Comparison of ENCODE assay signal across 8 cellular contexts in genomic region chr9:41356588-41357349, GRCh38.
DNase-seq lines count a peak whose midpoint lies in the region; ATAC-seq and TF ChIP-seq lines count a peak whose summit lies in the region.
"Not testable (repeated sequence)": the region's sequence is repeated elsewhere in the genome, so short reads cannot be mapped to it uniquely, and the experiment has no call there.

No MANE protein-coding gene starts in this region.

- not testable (repeated sequence) for TF ChIP-seq CTCF in dorsolateral prefrontal cortex (IDR thresholded peaks at IDR 0.05 in 54 of 56, conservative IDR thresholded peaks at IDR 0.05 in 2 of 56; ENCODE audit: low read depth in 1 of 56, partially characterized antibody in 56 of 56); left lung (IDR thresholded peaks at IDR 0.05); suprapubic skin (IDR thresholded peaks at IDR 0.05)

- not testable (repeated sequence) for H3K4me1 Mint-ChIP-seq in IgD-negative memory B cell, T-helper 17 cell

- H3K4me3 Mint-ChIP-seq in IgD-negative memory B cell (peak overlapping the region in 3 of 4 donors; percentile 80 to 97 (median 95)), T-helper 17 cell (peak overlapping the region; percentile 78)

- H3K36me3 ChIP-seq in left lung, suprapubic skin: not testable (repeated sequence)

- peak overlapping the region in 2 of 3 donors; percentile 46 to 96 for H3K27ac Mint-ChIP-seq in IgD-negative memory B cell
- H3K27ac Mint-ChIP-seq in T-helper 17 cell = not testable (repeated sequence)

- H3K27ac ChIP-seq in dorsolateral prefrontal cortex (peak overlapping the region in 4 of 59 donors; percentile 52 to 69 (median 58)), left lung (peak overlapping the region in 1 of 2 donors; percentile 53), suprapubic skin (peak overlapping the region; percentile 24)

- H3K4me3 ChIP-seq in dorsolateral prefrontal cortex = peak overlapping the region in 32 of 59 donors; percentile 12 to 55 (median 34)
- H3K4me3 ChIP-seq in left lung = peak overlapping the region in 1 of 2 donors; percentile 22
- peak overlapping the region; percentile 36 for H3K4me3 ChIP-seq in suprapubic skin

- peak; percentile 38 for DNase-seq in GM04504 (ENCODE audit: low read depth)
- DNase-seq in T-helper 17 cell = peak; percentile 64 to 76 (median 72)
- DNase-seq in activated T-helper 1 cell treated with anti-CD3 and anti-CD28 coated beads, Interleukin-2, amount 50 U/mL, for 16 hours (ENCODE audit: low read depth in 1 of 2, low spot score in 1 of 2) = peak; percentile 69 to 75
- peak; percentile 3 to 77 (median 58) for DNase-seq in dorsolateral prefrontal cortex
- peak; percentile 91 to 96 for DNase-seq in left lung
- peak; percentile 79 for DNase-seq in stimulated activated CD4-positive, alpha-beta T cell treated with anti-CD3 and anti-CD28 coated beads, Interleukin-12 subunit alpha, Interleukin-12 subunit beta, amount 100 ng/mL, for 4 hours
- DNase-seq in suprapubic skin (ENCODE audit: low spot score in 2 of 2) = peak; percentile 87

- TF ChIP-seq POLR2A in suprapubic skin (IDR thresholded peaks at IDR 0.05) = not testable (repeated sequence)

- intact Hi-C loops in dorsolateral prefrontal cortex (cut with DNase I); left lung (cut with DNase I): not testable (repeated sequence)

- not testable (repeated sequence) for H3K36me3 Mint-ChIP-seq in IgD-negative memory B cell; T-helper 17 cell (ENCODE audit: low read depth)

- H3K27me3 ChIP-seq in dorsolateral prefrontal cortex, left lung, suprapubic skin: not testable (repeated sequence)

- H3K27me3 Mint-ChIP-seq in IgD-negative memory B cell, T-helper 17 cell: not testable (repeated sequence)

- H3K4me1 ChIP-seq in left lung = not testable (repeated sequence)
- peaks cover 11% of the 10 kb centered on the region for H3K4me1 ChIP-seq in suprapubic skin

- ATAC-seq in T-helper 17 cell (peak; percentile 94), left lung (peak; percentile 33)

- TF ChIP-seq EP300 in suprapubic skin (IDR thresholded peaks at IDR 0.05) = not testable (repeated sequence)

- not testable (repeated sequence) for H3K9me3 Mint-ChIP-seq in IgD-negative memory B cell

- H3K9me3 ChIP-seq in T-helper 17 cell (ENCODE audit: control insufficient read depth, low read length, poor library complexity, severe bottlenecking); left lung; suprapubic skin: not testable (repeated sequence)

- WGBS in suprapubic skin = 22% methylated on average over 15 of the region's 42 CpGs

Comparison
In these comparisons a context has a peak if more than half of its experiments do, and no peak if none do; other contexts are left out.
1. DNase-seq: peak in every context shown above with its lines; median percentile 94 in left lung; 87 in suprapubic skin; 79 in stimulated activated CD4-positive, alpha-beta T cell treated with anti-CD3 and anti-CD28 coated beads, Interleukin-12 subunit alpha, Interleukin-12 subunit beta, amount 100 ng/mL, for 4 hours; 72 in T-helper 17 cell; 72 in activated T-helper 1 cell treated with anti-CD3 and anti-CD28 coated beads, Interleukin-2, amount 50 U/mL, for 16 hours; 58 in dorsolateral prefrontal cortex; 38 in GM04504.